Comparison of ENCODE assay signal across 1 cellular context in genomic region chr22:24952837-24953293, GRCh38.
TF ChIP-seq lines count a peak whose summit lies in the region.

No MANE protein-coding gene starts in this region.

TF ChIP-seq in HepG2, 621 proteins besides CTCF, POLR2A, EP300 and RAD21 (continued from another document and continues in another):
- no peak for TF ChIP-seq GMEB1 (CRISPR knock-in tag; IDR thresholded peaks at IDR 0.05; ENCODE audit: borderline replicate concordance)
- no peak for TF ChIP-seq LBX2 (CRISPR knock-in tag; IDR thresholded peaks at IDR 0.05; ENCODE audit: borderline replicate concordance)
- 0 out of 2 replicates have a peak, but pooled peaks have one; percentile 39 for TF ChIP-seq E2F1 (CRISPR knock-in tag; IDR thresholded peaks at IDR 0.05)
- no peak for TF ChIP-seq IRF2 (CRISPR knock-in tag; IDR thresholded peaks at IDR 0.05)
- TF ChIP-seq ZNF639 (CRISPR knock-in tag; conservative IDR thresholded peaks at IDR 0.05): 0 out of 2 replicates have a peak, but pooled peaks have one; percentile 12
- TF ChIP-seq MYPOP (CRISPR knock-in tag; IDR thresholded peaks at IDR 0.05): no peak
- TF ChIP-seq HHEX (CRISPR knock-in tag; IDR thresholded peaks at IDR 0.05): no peak
- TF ChIP-seq ZNF367 (CRISPR knock-in tag; IDR thresholded peaks at IDR 0.05; ENCODE audit: borderline replicate concordance): 0 out of 2 replicates have a peak, but pooled peaks have one; percentile 35
- no peak for TF ChIP-seq ZNF207 (IDR thresholded peaks at IDR 0.05; ENCODE audit: borderline replicate concordance)
- no peak for TF ChIP-seq ZNF383 (CRISPR knock-in tag; IDR thresholded peaks at IDR 0.05; ENCODE audit: borderline replicate concordance)
- no peak for TF ChIP-seq KLF6 (CRISPR knock-in tag; IDR thresholded peaks at IDR 0.05)
- TF ChIP-seq SMARCC2 (IDR thresholded peaks at IDR 0.05): no peak
- TF ChIP-seq THAP11 (CRISPR knock-in tag; IDR thresholded peaks at IDR 0.05): no peak
- TF ChIP-seq ZNF256 (CRISPR knock-in tag; conservative IDR thresholded peaks at IDR 0.05): 0 out of 2 replicates have a peak, but pooled peaks have one; percentile 47
- no peak for TF ChIP-seq ZNF3 (CRISPR knock-in tag; IDR thresholded peaks at IDR 0.05)
- TF ChIP-seq NFE2L2 (IDR thresholded peaks at IDR 0.05; ENCODE audit: low read length): no peak
- no peak for TF ChIP-seq SIX4 (CRISPR knock-in tag; IDR thresholded peaks at IDR 0.05)
- TF ChIP-seq ZNF264 (CRISPR knock-in tag; IDR thresholded peaks at IDR 0.05): no peak
- TF ChIP-seq DMAP1 (CRISPR knock-in tag; IDR thresholded peaks at IDR 0.05): no peak
- TF ChIP-seq CC2D1A (CRISPR knock-in tag; IDR thresholded peaks at IDR 0.05): no peak
- no peak for TF ChIP-seq MAFG (CRISPR knock-in tag; IDR thresholded peaks at IDR 0.05)
- TF ChIP-seq RFX5 (IDR thresholded peaks at IDR 0.05; ENCODE audit: low read depth, low read length): no peak
- 0 out of 2 replicates have a peak, but pooled peaks have one; percentile 4 for TF ChIP-seq ZNF280B (CRISPR knock-in tag; IDR thresholded peaks at IDR 0.05; ENCODE audit: borderline replicate concordance)
- TF ChIP-seq CHD2 (IDR thresholded peaks at IDR 0.05; ENCODE audit: low read depth, low read length): peak; percentile 90
- peak; percentile 35; the same call in 1 of the 2 replicates for TF ChIP-seq ZSCAN20 (CRISPR knock-in tag; IDR thresholded peaks at IDR 0.05; ENCODE audit: borderline replicate concordance)
- no peak for TF ChIP-seq HMGXB3 (CRISPR knock-in tag; IDR thresholded peaks at IDR 0.05; ENCODE audit: borderline replicate concordance)
- TF ChIP-seq FOXJ3 (CRISPR knock-in tag; IDR thresholded peaks at IDR 0.05; ENCODE audit: borderline replicate concordance): no peak
- no peak for TF ChIP-seq TGIF2 (CRISPR knock-in tag; IDR thresholded peaks at IDR 0.05)
- TF ChIP-seq AGO2 (optimal IDR thresholded peaks at IDR 0.05; ENCODE audit: low read depth, low read length): no peak
- peak; percentile 20; the same call in 1 of the 2 replicates for TF ChIP-seq ZNF546 (CRISPR knock-in tag; conservative IDR thresholded peaks at IDR 0.05)
- 0 out of 2 replicates have a peak, but pooled peaks have one; percentile 46 for TF ChIP-seq ETS1 (CRISPR knock-in tag; IDR thresholded peaks at IDR 0.05)
- TF ChIP-seq PLSCR1 (CRISPR knock-in tag; IDR thresholded peaks at IDR 0.05; ENCODE audit: borderline replicate concordance): no peak
- TF ChIP-seq ZNF33A (CRISPR knock-in tag; IDR thresholded peaks at IDR 0.05; ENCODE audit: borderline replicate concordance): no peak
- TF ChIP-seq PCBP1 (IDR thresholded peaks at IDR 0.05; ENCODE audit: borderline replicate concordance, low read depth, low read length): no peak
- TF ChIP-seq ZBTB4 (CRISPR knock-in tag; IDR thresholded peaks at IDR 0.05; ENCODE audit: borderline replicate concordance): 0 out of 2 replicates have a peak, but pooled peaks have one; percentile 35
- no peak for TF ChIP-seq ZNF451 (CRISPR knock-in tag; IDR thresholded peaks at IDR 0.05)
- no peak for TF ChIP-seq ZNF678 (CRISPR knock-in tag; IDR thresholded peaks at IDR 0.05)
- no peak for TF ChIP-seq MNT (IDR thresholded peaks at IDR 0.05)
- TF ChIP-seq RBM39 (IDR thresholded peaks at IDR 0.05; ENCODE audit: low read depth, low read length, poor library complexity, severe bottlenecking): peak; percentile 25
- peak; percentile 40; the same call in 1 of the 2 replicates for TF ChIP-seq ZNF605 (CRISPR knock-in tag; IDR thresholded peaks at IDR 0.05)
- TF ChIP-seq NKX3-1 (CRISPR knock-in tag; IDR thresholded peaks at IDR 0.05): peak; percentile 74; the same call in 1 of the 2 replicates
- TF ChIP-seq NFYC (CRISPR knock-in tag; IDR thresholded peaks at IDR 0.05): no peak
